Comparison of ENCODE assay signal across 8 cellular contexts in genomic region chr6:23659125-23659524, GRCh38.
DNase-seq lines count a peak whose midpoint lies in the region; ATAC-seq and TF ChIP-seq lines count a peak whose summit lies in the region.

No MANE protein-coding gene starts in this region.

- H3K27me3 Mint-ChIP-seq in Caco-2 (ENCODE audit: insufficient read depth, unreplicated experiment) (no peaks in the 10 kb centered on the region), immature natural killer cell (ENCODE audit: low read depth in 3 of 3) (peaks cover 0 to 4% (median 0%) of the 10 kb centered on the region in 3 donors)

- H3K27me3 ChIP-seq in Caco-2 (replicated peaks; ENCODE audit: control insufficient read depth, insufficient read depth, low read length) (no peaks in the 10 kb centered on the region), liver (ENCODE audit: control insufficient read depth in 4 of 4, insufficient read depth in 4 of 4, low read length in 3 of 4) (no peaks in the 10 kb centered on the region)

- no peak overlapping the region for H3K9ac ChIP-seq in liver (ENCODE audit: low read depth in 1 of 2, low read length in 2 of 2)

- H3K9me3 Mint-ChIP-seq in Caco-2 (ENCODE audit: unreplicated experiment), result no peaks in the 10 kb centered on the region
- peaks cover 3 to 16% (median 5%) of the 10 kb centered on the region in 6 donors for H3K9me3 Mint-ChIP-seq in immature natural killer cell

- H3K36me3 ChIP-seq in Caco-2 (ENCODE audit: control insufficient read depth, insufficient read depth, low read length), result no peaks in the 10 kb centered on the region
- no peaks in the 10 kb centered on the region for H3K36me3 ChIP-seq in liver (ENCODE audit: control insufficient read depth in 4 of 4, insufficient read depth in 3 of 4, low read depth in 1 of 4, low read length in 3 of 4)

- H3K4me3 Mint-ChIP-seq in Caco-2 (ENCODE audit: unreplicated experiment) (no peak overlapping the region), immature natural killer cell (no peak overlapping the region)

- no peak overlapping the region for H3K27ac ChIP-seq in liver (ENCODE audit: low read depth in 1 of 2, low read length in 2 of 2)

- H3K4me3 ChIP-seq in Caco-2 (ENCODE audit: low read depth, low read length) (no peak overlapping the region), astrocyte of the spinal cord (ENCODE audit: low read depth, low read length) (no peak overlapping the region), liver (ENCODE audit: low read depth in 1 of 3, low read length in 3 of 3) (no peak overlapping the region)

- DNase-seq in Caco-2 (peak; percentile 46 to 53), NCI-H1694 (lab: John Stamatoyannopoulos, UW) (peak; percentile 13), astrocyte of the spinal cord (ENCODE audit: low read depth, low spot score) (peak; percentile 14), immature natural killer cell (no peak)

- CTCF ChIA-PET in Caco-2 (lab: Charles Lee), result no interaction called here

- no peaks in the 10 kb centered on the region for H3K9me3 ChIP-seq in Caco-2
- H3K9me3 ChIP-seq in liver (ENCODE audit: control insufficient read depth in 4 of 4, low read length in 3 of 4), result no peaks in the 10 kb centered on the region

- no TSS peak for BruUV-seq in Caco-2 (replicated peaks; lab: Mats Ljungman, UMichigan)

- H3K27ac Mint-ChIP-seq in Caco-2 (ENCODE audit: unreplicated experiment), result no peak overlapping the region
- no peak overlapping the region for H3K27ac Mint-ChIP-seq in immature natural killer cell

- ATAC-seq in GM21717 (IDR thresholded peaks at IDR 0.05; ENCODE audit: unreplicated experiment) (no peak), GM18520 (IDR thresholded peaks at IDR 0.05; ENCODE audit: unreplicated experiment) (no peak), GM18867 (IDR thresholded peaks at IDR 0.05; ENCODE audit: unreplicated experiment) (no peak)

- H3K4me1 ChIP-seq in Caco-2, result 0 out of 2 replicates have a peak, but pooled peaks cover 4% of the 10 kb centered on the region
- H3K4me1 ChIP-seq in liver (ENCODE audit: control insufficient read depth in 4 of 4, insufficient read depth in 4 of 4, low read length in 3 of 4), result peaks cover 0 to 6% (median 3%) of the 10 kb centered on the region in 4 donors

- POLR2A ChIA-PET in Caco-2 (lab: Charles Lee), result no interaction called here

- 12% methylated on average over 2 of the region's 2 CpGs for WGBS in liver

- peak; percentile 91 to 96 for TF ChIP-seq RAD21 in liver (IDR thresholded peaks at IDR 0.05)

- H3K36me3 Mint-ChIP-seq in Caco-2 (ENCODE audit: insufficient read depth, unreplicated experiment) (no peaks in the 10 kb centered on the region), immature natural killer cell (no peaks in the 10 kb centered on the region)

- intact Hi-C loops in Caco-2 (cut with micrococcal nuclease; ENCODE audit: unreplicated experiment), result loop anchor here (1.0 kb wide), 1 partner anchor 111 kb away; no protein-coding TSS in a partner anchor

- TF ChIP-seq CTCF in Caco-2 (IDR thresholded peaks at IDR 0.05; ENCODE audit: insufficient read depth in 1 of 2, low read depth in 1 of 2, low read length in 1 of 2, severe bottlenecking in 1 of 2, unreplicated experiment in 1 of 2), result peak; percentile 56 to 74
- TF ChIP-seq CTCF in astrocyte of the spinal cord (IDR thresholded peaks at IDR 0.05; ENCODE audit: low read depth, low read length), result peak; percentile 43
- TF ChIP-seq CTCF in liver (IDR thresholded peaks at IDR 0.05; ENCODE audit: low read depth, low read length, missing input control), result peak; percentile 68

- in situ Hi-C loops in astrocyte of the spinal cord (cut with HindIII; ENCODE audit: low sequenced_read_pairs), result no loop called here

- H3K4me1 Mint-ChIP-seq in Caco-2 (ENCODE audit: low read depth, unreplicated experiment) (peaks cover 7% of the 10 kb centered on the region), immature natural killer cell (no peaks in the 10 kb centered on the region)

TF ChIP-seq in liver, 16 proteins besides CTCF, POLR2A, EP300 and RAD21:
- TF ChIP-seq SP1 (IDR thresholded peaks at IDR 0.05), result no peak
- TF ChIP-seq FOXA1 (IDR thresholded peaks at IDR 0.05), result no peak
- no peak for TF ChIP-seq RXRA (IDR thresholded peaks at IDR 0.05)
- TF ChIP-seq, protein P1, sequence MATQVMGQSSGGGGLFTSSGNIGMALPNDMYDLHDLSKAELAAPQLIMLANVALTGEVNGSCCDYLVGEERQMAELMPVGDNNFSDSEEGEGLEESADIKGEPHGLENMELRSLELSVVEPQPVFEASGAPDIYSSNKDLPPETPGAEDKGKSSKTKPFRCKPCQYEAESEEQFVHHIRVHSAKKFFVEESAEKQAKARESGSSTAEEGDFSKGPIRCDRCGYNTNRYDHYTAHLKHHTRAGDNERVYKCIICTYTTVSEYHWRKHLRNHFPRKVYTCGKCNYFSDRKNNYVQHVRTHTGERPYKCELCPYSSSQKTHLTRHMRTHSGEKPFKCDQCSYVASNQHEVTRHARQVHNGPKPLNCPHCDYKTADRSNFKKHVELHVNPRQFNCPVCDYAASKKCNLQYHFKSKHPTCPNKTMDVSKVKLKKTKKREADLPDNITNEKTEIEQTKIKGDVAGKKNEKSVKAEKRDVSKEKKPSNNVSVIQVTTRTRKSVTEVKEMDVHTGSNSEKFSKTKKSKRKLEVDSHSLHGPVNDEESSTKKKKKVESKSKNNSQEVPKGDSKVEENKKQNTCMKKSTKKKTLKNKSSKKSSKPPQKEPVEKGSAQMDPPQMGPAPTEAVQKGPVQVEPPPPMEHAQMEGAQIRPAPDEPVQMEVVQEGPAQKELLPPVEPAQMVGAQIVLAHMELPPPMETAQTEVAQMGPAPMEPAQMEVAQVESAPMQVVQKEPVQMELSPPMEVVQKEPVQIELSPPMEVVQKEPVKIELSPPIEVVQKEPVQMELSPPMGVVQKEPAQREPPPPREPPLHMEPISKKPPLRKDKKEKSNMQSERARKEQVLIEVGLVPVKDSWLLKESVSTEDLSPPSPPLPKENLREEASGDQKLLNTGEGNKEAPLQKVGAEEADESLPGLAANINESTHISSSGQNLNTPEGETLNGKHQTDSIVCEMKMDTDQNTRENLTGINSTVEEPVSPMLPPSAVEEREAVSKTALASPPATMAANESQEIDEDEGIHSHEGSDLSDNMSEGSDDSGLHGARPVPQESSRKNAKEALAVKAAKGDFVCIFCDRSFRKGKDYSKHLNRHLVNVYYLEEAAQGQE (IDR thresholded peaks at IDR 0.05), result no peak
- TF ChIP-seq, protein P2, sequence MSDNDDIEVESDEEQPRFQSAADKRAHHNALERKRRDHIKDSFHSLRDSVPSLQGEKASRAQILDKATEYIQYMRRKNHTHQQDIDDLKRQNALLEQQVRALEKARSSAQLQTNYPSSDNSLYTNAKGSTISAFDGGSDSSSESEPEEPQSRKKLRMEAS (IDR thresholded peaks at IDR 0.05), result no peak
- no peak for TF ChIP-seq TAF1 (conservative IDR thresholded peaks at IDR 0.05)
- no peak for TF ChIP-seq YY1 (IDR thresholded peaks at IDR 0.05)
- no peak for TF ChIP-seq JUND (IDR thresholded peaks at IDR 0.05)
- TF ChIP-seq GABPA (IDR thresholded peaks at IDR 0.05 in 1 of 2, conservative IDR thresholded peaks at IDR 0.05 in 1 of 2), result no peak
- no peak for TF ChIP-seq HNF4G (IDR thresholded peaks at IDR 0.05)
- no peak for TF ChIP-seq HNF4A (conservative IDR thresholded peaks at IDR 0.05)

Comparison
In these comparisons a context has a peak if more than half of its experiments do, and no peak if none do; other contexts are left out.
1. DNase-seq: peak in Caco-2 (2 of 2), NCI-H1694 (single experiment) and astrocyte of the spinal cord (single experiment); none in immature natural killer cell (0 of 3).
2. Peak in every context shown above with its lines, with median percentiles within 50 percentile points of each other: CTCF ChIP-seq.